ENCODE assay signal across 13 cellular contexts in the genomic region with DNA sequence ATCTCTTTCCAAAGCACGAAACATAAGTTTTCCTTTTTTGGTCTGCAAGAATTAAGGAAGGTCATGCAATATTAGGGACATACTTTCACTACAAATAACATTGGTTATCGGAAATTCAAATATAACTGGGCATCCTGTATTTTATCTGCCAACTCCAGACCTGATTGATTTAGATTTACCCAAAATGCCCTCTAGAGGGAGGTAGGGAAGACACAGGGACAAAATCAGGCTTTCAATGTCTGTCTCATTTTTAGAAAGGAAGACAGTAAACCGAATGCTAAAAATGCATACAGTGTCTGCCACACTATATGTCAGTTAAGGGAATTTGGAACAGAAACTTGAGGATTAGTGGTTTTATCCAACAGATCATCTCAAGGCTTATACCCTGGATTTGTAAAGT.
DNase-seq lines count a peak whose midpoint lies in the region; FAIRE-seq and TF ChIP-seq lines count a peak whose summit lies in the region.
"Had no signal": no experiment of that assay in that cellular context is flagged by ENCODE, and none has a peak within 500 bp of the region (broad histone marks: within the 10 kb centered on the region; RNA-seq: fewer than 3 reads in every experiment).

No MANE protein-coding gene starts in this region.

- no peaks in the 10 kb centered on the region for H3K36me3 Mint-ChIP-seq in Calu3 (ENCODE audit: insufficient read depth, unreplicated experiment)
- H3K36me3 Mint-ChIP-seq in activated T-helper 2 cell treated with anti-CD3 and anti-CD28 coated beads, Interferon-gamma antibody, Interleukin-2, Interleukin-4, amounts not matched to agents 10 μg/mL and 5 μg/mL and 100 μg/mL, durations not matched to agents 14 hours and 24 hours and 36 hours (ENCODE audit: low read depth) = no peaks in the 10 kb centered on the region
- H3K36me3 Mint-ChIP-seq: memory B cell had no signal

- TF ChIP-seq CTCF in Calu3 (IDR thresholded peaks at IDR 0.05; ENCODE audit: unreplicated experiment) = peak; percentile 41
- peak; percentile 46 for TF ChIP-seq CTCF in HFF-Myc (IDR thresholded peaks at IDR 0.05; ENCODE audit: low read depth, low read length, missing control alignments)
- peak; percentile 80 for TF ChIP-seq CTCF in VCaP (conservative IDR thresholded peaks at IDR 0.05)

- no peak overlapping the region for H3K4me3 ChIP-seq in HFF-Myc (replicated peaks; ENCODE audit: low read depth, low read length)
- H3K4me3 ChIP-seq: tibial nerve had no signal

- no peak overlapping the region for H3K4me3 Mint-ChIP-seq in Calu3 (ENCODE audit: low read depth, unreplicated experiment)
- H3K4me3 Mint-ChIP-seq in activated T-helper 2 cell treated with anti-CD3 and anti-CD28 coated beads, Interferon-gamma antibody, Interleukin-2, Interleukin-4, amounts not matched to agents 10 μg/mL and 5 μg/mL and 100 μg/mL, durations not matched to agents 14 hours and 24 hours and 36 hours (ENCODE audit: low read depth) = no peak overlapping the region
- H3K4me3 Mint-ChIP-seq: central memory CD8-positive, alpha-beta T cell; memory B cell had no signal

- CTCF ChIA-PET in Calu3 (lab: Charles Lee) = no interaction called here

- no peak overlapping the region for H3K27ac ChIP-seq in VCaP
- H3K27ac ChIP-seq: tibial nerve had no signal

- peaks cover 2% of the 10 kb centered on the region for H3K9me3 Mint-ChIP-seq in Calu3 (ENCODE audit: low read depth, unreplicated experiment)
- H3K9me3 Mint-ChIP-seq in activated T-helper 2 cell treated with anti-CD3 and anti-CD28 coated beads, Interferon-gamma antibody, Interleukin-2, Interleukin-4, amounts not matched to agents 10 μg/mL and 5 μg/mL and 100 μg/mL, durations not matched to agents 14 hours and 24 hours and 36 hours = peaks cover 13% of the 10 kb centered on the region

- no peak for FAIRE-seq in urothelium cell line (lab: Jason Lieb, UNC)

- intact Hi-C loops in Calu3 (cut with micrococcal nuclease; ENCODE audit: unreplicated experiment) = no loop called here
- intact Hi-C loops in activated T-helper 2 cell treated with anti-CD3 and anti-CD28 coated beads, Interferon-gamma antibody, Interleukin-2, Interleukin-4, amounts not matched to agents 10 μg/mL and 5 μg/mL and 100 μg/mL, durations not matched to agents 14 hours and 24 hours and 36 hours (cut with micrococcal nuclease) = no loop called here

- DNase-seq in Calu3 (no peak), HFF-Myc (ENCODE audit: extremely low read depth, low read depth) (no peak), kidney glomerular epithelial cell (lab: John Stamatoyannopoulos, UW) (peak; percentile 28), NCI-H187 treated with DMSO at 0.1 percent for 48 hours (lab: John Stamatoyannopoulos, UW) (no peak), urothelium cell line (ENCODE audit: low spot score) (no peak)
- DNase-seq in activated CD8-positive, alpha-beta memory T cell treated with anti-CD3 and anti-CD28 coated beads, Interleukin-2, amount 50 U/mL, for 4 hours = no peak
- no peak for DNase-seq in activated T-helper 2 cell treated with anti-CD3 and anti-CD28 coated beads, Interferon-gamma antibody, Interleukin-2, Interleukin-4, amounts not matched to agents 10 μg/mL and 5 μg/mL and 100 μg/mL, durations not matched to agents 14 hours and 24 hours and 36 hours (ENCODE audit: low spot score)
- DNase-seq: activated CD4-positive, CD25-positive, alpha-beta regulatory T cell treated with anti-CD3 and anti-CD28 coated beads, Interleukin-2, amount 50 U/mL, for 72 hours; NCI-H2227 treated with DMSO at 0.1 percent for 48 hours had no signal

- BruUV-seq in Calu3 (replicated peaks; lab: Mats Ljungman, UMichigan) = no TSS peak

- H3K27me3 Mint-ChIP-seq in Calu3 (ENCODE audit: unreplicated experiment) = no peaks in the 10 kb centered on the region
- H3K27me3 Mint-ChIP-seq in activated T-helper 2 cell treated with anti-CD3 and anti-CD28 coated beads, Interferon-gamma antibody, Interleukin-2, Interleukin-4, amounts not matched to agents 10 μg/mL and 5 μg/mL and 100 μg/mL, durations not matched to agents 14 hours and 24 hours and 36 hours (ENCODE audit: low read depth) = no peaks in the 10 kb centered on the region
- H3K27me3 Mint-ChIP-seq: central memory CD8-positive, alpha-beta T cell; memory B cell had no signal

- no peaks in the 10 kb centered on the region for H3K4me1 Mint-ChIP-seq in Calu3 (ENCODE audit: low read depth, unreplicated experiment)
- no peaks in the 10 kb centered on the region for H3K4me1 Mint-ChIP-seq in activated T-helper 2 cell treated with anti-CD3 and anti-CD28 coated beads, Interferon-gamma antibody, Interleukin-2, Interleukin-4, amounts not matched to agents 10 μg/mL and 5 μg/mL and 100 μg/mL, durations not matched to agents 14 hours and 24 hours and 36 hours (ENCODE audit: low read depth)
- H3K4me1 Mint-ChIP-seq: central memory CD8-positive, alpha-beta T cell; memory B cell had no signal

- no peak overlapping the region for H3K27ac Mint-ChIP-seq in Calu3 (ENCODE audit: unreplicated experiment)
- no peak overlapping the region for H3K27ac Mint-ChIP-seq in activated T-helper 2 cell treated with anti-CD3 and anti-CD28 coated beads, Interferon-gamma antibody, Interleukin-2, Interleukin-4, amounts not matched to agents 10 μg/mL and 5 μg/mL and 100 μg/mL, durations not matched to agents 14 hours and 24 hours and 36 hours
- H3K27ac Mint-ChIP-seq: memory B cell had no signal
